Comparison of ENCODE assay signal across 8 cellular contexts in genomic region chr19:1324792-1325567, GRCh38. TPM values are rescaled to one million over a fixed set of nuclear protein-coding genes. Genes with fewer than 3 reads are reported as not detected.
DNase-seq lines count a peak whose midpoint lies in the region; ATAC-seq and TF ChIP-seq lines count a peak whose summit lies in the region.

No MANE protein-coding gene starts in this region.

- ATAC-seq in left cardiac atrium, result peak; percentile 76 to 92
- no peak for ATAC-seq in HG03025 (IDR thresholded peaks at IDR 0.05; ENCODE audit: low FRiP score, unreplicated experiment)

- no peaks in the 10 kb centered on the region for H3K9me3 Mint-ChIP-seq in mesothelial cell of epicardium

- H3K36me3 Mint-ChIP-seq in mesothelial cell of epicardium, result no peaks in the 10 kb centered on the region

- H3K4me3 Mint-ChIP-seq in mesothelial cell of epicardium, result no peak overlapping the region

- no peaks in the 10 kb centered on the region for H3K4me1 Mint-ChIP-seq in mesothelial cell of epicardium

- H3K27ac Mint-ChIP-seq in mesothelial cell of epicardium, result no peak overlapping the region

- intact Hi-C loops in left cardiac atrium (cut with DNase I), result no loop called here

- peak; percentile 80 for DNase-seq in ELR (ENCODE audit: low read depth)
- DNase-seq in NCI-H1930 (lab: John Stamatoyannopoulos, UW), result peak; percentile 27 to 37
- peak; percentile 80 for DNase-seq in amniotic epithelial cell (ENCODE audit: low read depth)
- peak; percentile 80 for DNase-seq in left cardiac atrium
- DNase-seq in retina, result peak; percentile 91
- DNase-seq in activated CD4-positive, CD25-positive, alpha-beta regulatory T cell (lab: John Stamatoyannopoulos, UW), result no peak
- DNase-seq in mesothelial cell of epicardium (ENCODE audit: low spot score in 2 of 2, unreplicated experiment in 2 of 2), result no peak

- TF ChIP-seq CTCF in mesothelial cell of epicardium (IDR thresholded peaks at IDR 0.05; ENCODE audit: unreplicated experiment), result no peak

- peaks cover 3% of the 10 kb centered on the region for H3K27me3 Mint-ChIP-seq in mesothelial cell of epicardium (ENCODE audit: low read depth)

RNA-seq across cellular contexts. Expression of gene EFNA2, which starts 39.3 kb away (rescaled TPM):
- not detected for total RNA-seq in left cardiac atrium
- total RNA-seq in mesothelial cell of epicardium, result 13.1 to 15.0 TPM (median 14.0 TPM) in 3 replicates

RNA-seq across cellular contexts. Expression of gene FAM174C, which starts 49.6 kb away (rescaled TPM):
- total RNA-seq in left cardiac atrium (10 to 100 TPM; 19.2 to 21.4 TPM), mesothelial cell of epicardium (24.4 to 25.8 TPM (median 25.5 TPM) in 3 replicates)

RNA-seq across cellular contexts. Expression of gene CIRBP, which starts 55.8 kb away (rescaled TPM):
- 100 to 1,000 TPM; 229 to 379 TPM for total RNA-seq in left cardiac atrium
- total RNA-seq in mesothelial cell of epicardium, result 659 to 674 TPM (median 670 TPM) in 3 replicates

RNA-seq across cellular contexts. Expression of gene NDUFS7, which starts 58.7 kb away (rescaled TPM):
- 100 to 1,000 TPM; 240 to 267 TPM for total RNA-seq in left cardiac atrium
- 52.2 to 56.8 TPM (median 55.9 TPM) in 3 replicates for total RNA-seq in mesothelial cell of epicardium

Comparison
In these comparisons a context has a peak if more than half of its experiments do, and no peak if none do; other contexts are left out.
1. DNase-seq: peak in ELR (single experiment), NCI-H1930 (2 of 2), amniotic epithelial cell (single experiment), left cardiac atrium (single experiment) and retina (single experiment); none in activated CD4-positive, CD25-positive, alpha-beta regulatory T cell (0 of 4) and mesothelial cell of epicardium (0 of 2).
2. RNA of gene EFNA2, which starts 39.3 kb away (total RNA-seq): 13.1 to 15.0 TPM in mesothelial cell of epicardium; not detected in left cardiac atrium; every median in the first group is over 10 times any median in the second.